1 cellular context compared by ENCODE assay signal in the genomic region with DNA sequence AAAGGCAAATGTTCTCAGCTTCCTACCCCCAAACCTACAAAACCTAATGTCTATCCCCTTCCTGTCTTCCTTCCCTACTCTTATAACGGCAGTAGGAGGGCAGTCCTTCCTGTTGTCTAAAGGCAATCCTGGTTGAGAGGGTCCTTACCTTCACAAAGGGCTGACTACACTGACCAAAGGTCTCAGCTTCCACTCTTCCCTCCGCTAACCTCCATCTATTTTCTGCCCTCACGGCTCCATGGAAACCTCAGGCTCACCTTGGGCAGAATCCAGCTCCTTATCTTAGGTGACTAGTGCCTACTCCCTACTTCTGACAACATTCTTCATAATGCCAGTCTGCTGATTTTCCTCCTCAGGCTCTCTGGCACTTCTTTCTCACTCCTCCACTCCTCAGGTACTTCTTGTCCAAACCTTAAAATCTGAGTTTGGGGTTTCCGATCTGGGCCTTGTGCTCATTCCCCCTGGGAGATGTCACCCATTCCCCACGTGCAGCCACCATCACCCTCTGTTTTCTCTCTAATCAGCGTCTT.
TF ChIP-seq lines count a peak whose summit lies in the region.

No MANE protein-coding gene starts in this region.

TF ChIP-seq in HepG2, 621 proteins besides CTCF, POLR2A, EP300 and RAD21 (continued from another document):
- TF ChIP-seq, protein P1, sequence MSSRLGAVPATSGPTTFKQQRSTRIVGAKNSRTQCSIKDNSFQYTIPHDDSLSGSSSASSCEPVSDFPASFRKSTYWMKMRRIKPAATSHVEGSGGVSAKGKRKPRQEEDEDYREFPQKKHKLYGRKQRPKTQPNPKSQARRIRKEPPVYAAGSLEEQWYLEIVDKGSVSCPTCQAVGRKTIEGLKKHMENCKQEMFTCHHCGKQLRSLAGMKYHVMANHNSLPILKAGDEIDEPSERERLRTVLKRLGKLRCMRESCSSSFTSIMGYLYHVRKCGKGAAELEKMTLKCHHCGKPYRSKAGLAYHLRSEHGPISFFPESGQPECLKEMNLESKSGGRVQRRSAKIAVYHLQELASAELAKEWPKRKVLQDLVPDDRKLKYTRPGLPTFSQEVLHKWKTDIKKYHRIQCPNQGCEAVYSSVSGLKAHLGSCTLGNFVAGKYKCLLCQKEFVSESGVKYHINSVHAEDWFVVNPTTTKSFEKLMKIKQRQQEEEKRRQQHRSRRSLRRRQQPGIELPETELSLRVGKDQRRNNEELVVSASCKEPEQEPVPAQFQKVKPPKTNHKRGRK (CRISPR knock-in tag; IDR thresholded peaks at IDR 0.05), result 0 out of 2 replicates have a peak, but pooled peaks have one; percentile 71
